Comparison of ENCODE assay signal across 9 cellular contexts in genomic region chr1:42953182-42954180, GRCh38. TPM values are rescaled to one million over a fixed set of nuclear protein-coding genes. Genes with fewer than 3 reads are reported as not detected.
A peak's percentile ranks its signal among the peaks of the same experiment; 100 is the strongest.
DNase-seq lines count a peak whose midpoint lies in the region; ATAC-seq and TF ChIP-seq lines count a peak whose summit lies in the region.
"Had no signal": no experiment of that assay in that cellular context is flagged by ENCODE, and none has a peak within 500 bp of the region (broad histone marks: within the 10 kb centered on the region; RNA-seq: fewer than 3 reads in every experiment).

No MANE protein-coding gene starts in this region.

- no TSS peak for BruUV-seq in Caco-2 (replicated peaks; lab: Mats Ljungman, UMichigan)

- DNase-seq in GM23338 (ENCODE audit: low spot score) (no peak), RWPE1 (ENCODE audit: low spot score) (no peak), epithelial cell of esophagus (ENCODE audit: low read depth) (peak; percentile 27), retina (peak; percentile 36), NCI-H510A treated with DMSO at 0.1 percent for 48 hours (lab: John Stamatoyannopoulos, UW) (no peak), RPMI8226 (no peak), Caco-2 (no peak)
- DNase-seq: NCI-H524 treated with DMSO at 0.1 percent for 48 hours had no signal

- POLR2A ChIA-PET in RWPE1 (lab: Yijun Ruan, JAX; ENCODE audit: low non-redundant PET) (interaction anchor here (1.0 kb wide), 1 partner anchor 10 kb away, joined by 4 read pairs; no protein-coding TSS in a partner anchor), Caco-2 (lab: Charles Lee) (no interaction called here)

- H3K36me3 Mint-ChIP-seq in GM23338 (ENCODE audit: low read depth): peaks cover 79% of the 10 kb centered on the region
- peaks cover 93% of the 10 kb centered on the region for H3K36me3 Mint-ChIP-seq in Caco-2 (ENCODE audit: insufficient read depth, unreplicated experiment)

- H4K20me1 ChIP-seq in GM23338 (replicated peaks; ENCODE audit: insufficient read depth): peaks cover 90% of the 10 kb centered on the region

- H3K27me3 Mint-ChIP-seq in GM23338 (ENCODE audit: insufficient read depth, low read depth, poor library complexity) (peaks cover 24% of the 10 kb centered on the region), Caco-2 (ENCODE audit: insufficient read depth, unreplicated experiment) (no peaks in the 10 kb centered on the region)

- H3K27ac ChIP-seq in GM23338 (ENCODE audit: low read depth): no peak overlapping the region
- H3K27ac ChIP-seq in RWPE1: peak overlapping the region; percentile 75

- H3K27me3 ChIP-seq in GM23338 (ENCODE audit: insufficient read depth): no peaks in the 10 kb centered on the region
- no peaks in the 10 kb centered on the region for H3K27me3 ChIP-seq in Caco-2 (replicated peaks; ENCODE audit: control insufficient read depth, insufficient read depth, low read length)

- H3K4me3 Mint-ChIP-seq in GM23338 (peak overlapping the region; percentile 35; the same call in 1 of the 3 replicates), Caco-2 (ENCODE audit: unreplicated experiment) (no peak overlapping the region)

- TF ChIP-seq CTCF in GM23338 (conservative IDR thresholded peaks at IDR 0.05; ENCODE audit: low read depth in 2 of 2) (no peak; a peak in 1 of 4 replicates), RWPE1 (conservative IDR thresholded peaks at IDR 0.05; ENCODE audit: low read depth) (no peak), epithelial cell of esophagus (IDR thresholded peaks at IDR 0.05; ENCODE audit: insufficient read depth, low read depth, low read length, missing control alignments) (no peak), Caco-2 (IDR thresholded peaks at IDR 0.05; ENCODE audit: insufficient read depth in 1 of 2, low read depth in 1 of 2, low read length in 1 of 2, severe bottlenecking in 1 of 2, unreplicated experiment in 1 of 2) (no peak)

- peaks cover 27% of the 10 kb centered on the region for H3F3A ChIP-seq in GM23338 (replicated peaks; ENCODE audit: low read depth)

- H2AFZ ChIP-seq in GM23338: no peak overlapping the region

- H3K9me2 ChIP-seq in GM23338 (ENCODE audit: insufficient read depth): no peaks in the 10 kb centered on the region

- H3K4me2 ChIP-seq in GM23338: peak overlapping the region; percentile 35

- H3K4me3 ChIP-seq in GM23338: no peak overlapping the region; the same call in 1 of the 2 replicates
- H3K4me3 ChIP-seq in epithelial cell of esophagus (ENCODE audit: low read length): peak overlapping the region; percentile 70
- no peak overlapping the region for H3K4me3 ChIP-seq in Caco-2 (ENCODE audit: low read depth, low read length)

- H3K36me3 ChIP-seq in GM23338 (ENCODE audit: insufficient read depth): peaks cover 41% of the 10 kb centered on the region
- H3K36me3 ChIP-seq in Caco-2 (ENCODE audit: control insufficient read depth, insufficient read depth, low read length): peaks cover 5% of the 10 kb centered on the region; the same call in 1 of the 2 replicates

- H3K9me3 Mint-ChIP-seq in GM23338 (no peaks in the 10 kb centered on the region; the same call in 2 of the 3 replicates), Caco-2 (ENCODE audit: unreplicated experiment) (no peaks in the 10 kb centered on the region)

- H3K27ac Mint-ChIP-seq in GM23338: peak overlapping the region; percentile 74
- no peak overlapping the region for H3K27ac Mint-ChIP-seq in Caco-2 (ENCODE audit: unreplicated experiment)

- H3K4me1 Mint-ChIP-seq in GM23338 (peaks cover 72% of the 10 kb centered on the region), Caco-2 (ENCODE audit: low read depth, unreplicated experiment) (peaks cover 26% of the 10 kb centered on the region)

- intact Hi-C loops in Caco-2 (cut with micrococcal nuclease; ENCODE audit: unreplicated experiment): no loop called here

- no peaks in the 10 kb centered on the region for H3K9me3 ChIP-seq in Caco-2

- no peak for ATAC-seq in GM23338
- no peak for ATAC-seq in GM21381 (IDR thresholded peaks at IDR 0.05; ENCODE audit: unreplicated experiment)

- peaks cover 99% of the 10 kb centered on the region for H3K79me2 ChIP-seq in GM23338 (replicated peaks; ENCODE audit: insufficient read depth)

- peaks cover 81% of the 10 kb centered on the region for H3K4me1 ChIP-seq in GM23338 (ENCODE audit: insufficient read depth)
- H3K4me1 ChIP-seq in Caco-2: peaks cover 63% of the 10 kb centered on the region

- CTCF ChIA-PET in RWPE1 (lab: Yijun Ruan, JAX): interaction anchor here (0.5 to 1.2 kb wide), 5 partner anchors 11 to 781 kb away, joined by 3 to 7 read pairs (median 3); no protein-coding TSS in a partner anchor
- CTCF ChIA-PET in Caco-2 (lab: Charles Lee): interaction anchor here (0.6 kb wide), 1 partner anchor 120 kb away, joined by 3 read pairs; no protein-coding TSS in a partner anchor

TF ChIP-seq in GM23338, 12 proteins besides CTCF, POLR2A, EP300 and RAD21 (continues in another document):
- no peak for TF ChIP-seq STAT1 (IDR thresholded peaks at IDR 0.05; ENCODE audit: unreplicated experiment)
- no peak for TF ChIP-seq ZNF462 (CRISPR knock-in tag; IDR thresholded peaks at IDR 0.05)
- no peak for TF ChIP-seq ZNF331 (CRISPR knock-in tag; IDR thresholded peaks at IDR 0.05; ENCODE audit: low read depth)
- no peak for TF ChIP-seq POLR2AphosphoS5 (IDR thresholded peaks at IDR 0.05; ENCODE audit: low read depth)
- TF ChIP-seq ZNF114 (CRISPR knock-in tag; IDR thresholded peaks at IDR 0.05): no peak
- no peak for TF ChIP-seq EZH2phosphoT487 (IDR thresholded peaks at IDR 0.05; ENCODE audit: unreplicated experiment)
- no peak for TF ChIP-seq EZH2 (IDR thresholded peaks at IDR 0.05; ENCODE audit: low read depth, unreplicated experiment)
- no peak for TF ChIP-seq JUNB (IDR thresholded peaks at IDR 0.05; ENCODE audit: unreplicated experiment)
- no peak for TF ChIP-seq CREB1 (CRISPR knock-in tag; IDR thresholded peaks at IDR 0.05; ENCODE audit: low read depth)

RNA-seq across cellular contexts. Expression of gene SLC2A1, which starts 5.2 kb away (rescaled TPM):
- total RNA-seq in GM23338 (2014; rRNA removed; shearing (Covaris generic)): 305 and 479 TPM in 2 replicates
- 63.9 and 66.1 TPM in 2 replicates for polyA plus RNA-seq in GM23338 (2016; fragmentation: Nextera tagmentation; extraction: Ambion mirVana)
- 422 and 437 TPM in 2 replicates for total RNA-seq in Caco-2 (2022)

Comparison
In these comparisons a context has a peak if more than half of its experiments do, and no peak if none do; other contexts are left out.
1. DNase-seq: peak in epithelial cell of esophagus (single experiment) and retina (single experiment); none in GM23338 (single experiment), RWPE1 (single experiment), NCI-H510A treated with DMSO at 0.1 percent for 48 hours (single experiment), RPMI8226 (single experiment) and Caco-2 (0 of 2).